ENCODE assay signal across 18 cellular contexts in genomic region chr4:6857009-6857882, GRCh38. TPM values are rescaled to one million over a fixed set of nuclear protein-coding genes. Genes with fewer than 3 reads are reported as not detected.
DNase-seq lines count a peak whose midpoint lies in the region; ATAC-seq and TF ChIP-seq lines count a peak whose summit lies in the region.
"Had no signal": no experiment of that assay in that cellular context is flagged by ENCODE, and none has a peak within 500 bp of the region (broad histone marks: within the 10 kb centered on the region; RNA-seq: fewer than 3 reads in every experiment).

No MANE protein-coding gene starts in this region.

- H3K23ac ChIP-seq in mesenchymal stem cell (ENCODE audit: low read length in 2 of 2): no peak overlapping the region

- H4K91ac ChIP-seq in mesenchymal stem cell (ENCODE audit: low read length): no peak overlapping the region

- peaks cover 24 to 41% (median 28%) of the 10 kb centered on the region in 4 donors for H3K4me1 Mint-ChIP-seq in CD4-positive, CD25-positive, alpha-beta regulatory T cell

- H4K8ac ChIP-seq in mesenchymal stem cell (ENCODE audit: low read length): no peak overlapping the region

- no peak overlapping the region for H2BK5ac ChIP-seq in mesenchymal stem cell (ENCODE audit: low read depth, low read length, poor library complexity, severe bottlenecking)

- no peaks in the 10 kb centered on the region for H3K27me3 ChIP-seq in CD4-positive, CD25-positive, alpha-beta regulatory T cell (ENCODE audit: control insufficient read depth, insufficient read depth, low read length)
- H3K27me3 ChIP-seq in OCI-LY3 (ENCODE audit: low read depth, low read length) (no peaks in the 10 kb centered on the region), mesenchymal stem cell (ENCODE audit: control insufficient read depth in 1 of 2, insufficient read depth in 1 of 2, low read length in 2 of 2) (no peaks in the 10 kb centered on the region), MG63 (no peaks in the 10 kb centered on the region)
- H3K27me3 ChIP-seq: ovary, tibial nerve had no signal

- peaks cover 8% of the 10 kb centered on the region; the same call in 1 of the 2 replicates for H3K79me2 ChIP-seq in OCI-LY3 (ENCODE audit: low read length)

- no peak for DNase-seq in CD4-positive, CD25-positive, alpha-beta regulatory T cell
- DNase-seq in fibroblast of peridontal ligament (ENCODE audit: extremely low read depth) (peak; percentile 39), mesenchymal stem cell (no peak), germinal center (ENCODE audit: low spot score) (no peak), MG63 (no peak)
- DNase-seq in stimulated activated CD4-positive, alpha-beta T cell treated with anti-CD3 and anti-CD28 coated beads, Interleukin-2, amount 100 ng/mL, for 24 hours: no peak
- DNase-seq: activated CD4-positive, CD25-positive, alpha-beta regulatory T cell; activated CD8-positive, alpha-beta memory T cell treated with anti-CD3 and anti-CD28 coated beads, Interleukin-2, amount 50 U/mL, for 48 hours; AML-193; Calu3; NCI-H1694 treated with DMSO at 0.1 percent for 48 hours; ovary; SHP77 treated with DMSO at 0.1 percent for 48 hours; T-helper 2 cell had no signal

- H3K27ac ChIP-seq in CD4-positive, CD25-positive, alpha-beta regulatory T cell (ENCODE audit: insufficient read depth, low read length, poor library complexity, severe bottlenecking): peak overlapping the region; percentile 19
- H3K27ac ChIP-seq in OCI-LY3 (ENCODE audit: low read length) (0 out of 2 replicates have a peak overlapping the region, but pooled peaks have one; percentile 79), mesenchymal stem cell (ENCODE audit: low read length, poor library complexity, severe bottlenecking) (no peak overlapping the region)

- peaks cover 0 to 5% of the 10 kb centered on the region in 2 experiments for H3K9me3 ChIP-seq in CD4-positive, CD25-positive, alpha-beta regulatory T cell (ENCODE audit: control insufficient read depth in 2 of 2, low read length in 2 of 2)
- peaks cover 7% of the 10 kb centered on the region for H3K9me3 ChIP-seq in OCI-LY3 (ENCODE audit: insufficient read depth, low read length)
- H3K9me3 ChIP-seq in mesenchymal stem cell (ENCODE audit: control insufficient read depth, low read length): peaks cover 7% of the 10 kb centered on the region
- no peaks in the 10 kb centered on the region for H3K9me3 ChIP-seq in MG63
- H3K9me3 ChIP-seq: ovary had no signal

- peaks cover 39% of the 10 kb centered on the region for H3K36me3 Mint-ChIP-seq in CD4-positive, CD25-positive, alpha-beta regulatory T cell

- H2BK120ac ChIP-seq in mesenchymal stem cell (ENCODE audit: low read depth, low read length): no peak overlapping the region

- peaks cover 35% of the 10 kb centered on the region for H3K79me1 ChIP-seq in mesenchymal stem cell (replicated peaks; ENCODE audit: low read length, poor library complexity, severe bottlenecking)

- H3K4ac ChIP-seq in mesenchymal stem cell (ENCODE audit: low read depth in 1 of 2, low read length in 2 of 2): no peak overlapping the region

- no peak for TF ChIP-seq CTCF in OCI-LY3 (IDR thresholded peaks at IDR 0.05; ENCODE audit: low read depth, low read length)

- peak overlapping the region in 1 of 4 donors; percentile 47 for H3K4me3 Mint-ChIP-seq in CD4-positive, CD25-positive, alpha-beta regulatory T cell

- H3K14ac ChIP-seq in mesenchymal stem cell (ENCODE audit: low read length in 2 of 2): no peak overlapping the region

- ATAC-seq in CD4-positive, CD25-positive, alpha-beta regulatory T cell (ENCODE audit: low read depth in 2 of 2): no peak
- ATAC-seq in GM19351 (IDR thresholded peaks at IDR 0.05; ENCODE audit: unreplicated experiment): no peak

- peak overlapping the region in 2 of 3 donors; percentile 73 to 89 for H3K27ac Mint-ChIP-seq in CD4-positive, CD25-positive, alpha-beta regulatory T cell

- H2AFZ ChIP-seq in OCI-LY3 (ENCODE audit: low read depth, low read length): no peak overlapping the region
- H2AFZ ChIP-seq in mesenchymal stem cell (ENCODE audit: low read depth, low read length): no peak overlapping the region

- no peak overlapping the region for H3K4me3 ChIP-seq in CD4-positive, CD25-positive, alpha-beta regulatory T cell (ENCODE audit: low read depth, low read length)
- no peak overlapping the region for H3K4me3 ChIP-seq in OCI-LY3 (ENCODE audit: low read length)
- H3K4me3 ChIP-seq in mesenchymal stem cell (ENCODE audit: insufficient read depth in 1 of 2, low read depth in 1 of 2, low read length in 2 of 2): no peak overlapping the region
- H3K4me3 ChIP-seq in MG63: no peak overlapping the region
- H3K4me3 ChIP-seq: ovary, smooth muscle cell, tibial nerve had no signal

- no peak overlapping the region for H2BK12ac ChIP-seq in mesenchymal stem cell (ENCODE audit: low read length in 2 of 2)

- H2BK15ac ChIP-seq in mesenchymal stem cell (ENCODE audit: low read depth, poor library complexity, severe bottlenecking): no peak overlapping the region

- H3K4me1 ChIP-seq in CD4-positive, CD25-positive, alpha-beta regulatory T cell (ENCODE audit: control insufficient read depth, insufficient read depth, low read length, poor library complexity, severe bottlenecking): peaks cover 21% of the 10 kb centered on the region
- peaks cover 42% of the 10 kb centered on the region for H3K4me1 ChIP-seq in OCI-LY3 (ENCODE audit: low read length)
- peaks cover 5% of the 10 kb centered on the region for H3K4me1 ChIP-seq in mesenchymal stem cell (ENCODE audit: control insufficient read depth, insufficient read depth, low read depth, low read length)

- H3K9ac ChIP-seq in OCI-LY3 (ENCODE audit: low read length) (no peak overlapping the region), mesenchymal stem cell (ENCODE audit: low read length) (peak overlapping the region; percentile 19)

- H4K20me1 ChIP-seq in OCI-LY3 (ENCODE audit: insufficient read depth, low read length): no peaks in the 10 kb centered on the region

- H3K36me3 ChIP-seq in CD4-positive, CD25-positive, alpha-beta regulatory T cell (ENCODE audit: control insufficient read depth, insufficient read depth, low read length): peaks cover 37% of the 10 kb centered on the region
- H3K36me3 ChIP-seq in OCI-LY3 (replicated peaks; ENCODE audit: low read depth, low read length) (peaks cover 41% of the 10 kb centered on the region), mesenchymal stem cell (ENCODE audit: control insufficient read depth in 1 of 2, insufficient read depth in 2 of 2, low read depth in 1 of 2, low read length in 2 of 2) (peaks cover 18 to 66% of the 10 kb centered on the region in 2 experiments), MG63 (peaks cover 8% of the 10 kb centered on the region)
- H3K36me3 ChIP-seq: ovary had no signal

- 99% methylated on average over 4 of the region's 6 CpGs for WGBS in mesenchymal stem cell

- no peak overlapping the region for H2AK5ac ChIP-seq in mesenchymal stem cell (ENCODE audit: low read length, severe bottlenecking)

- no peaks in the 10 kb centered on the region for H3K27me3 Mint-ChIP-seq in CD4-positive, CD25-positive, alpha-beta regulatory T cell

- peak overlapping the region; percentile 8; the same call in 1 of the 2 replicates for H3K4me2 ChIP-seq in OCI-LY3 (ENCODE audit: low read length)
- H3K4me2 ChIP-seq in mesenchymal stem cell (ENCODE audit: low read length, poor library complexity, severe bottlenecking): no peak overlapping the region

- H3K9me3 Mint-ChIP-seq in CD4-positive, CD25-positive, alpha-beta regulatory T cell: peaks cover 0 to 2% (median 0%) of the 10 kb centered on the region in 7 donors

- no peak overlapping the region for H3K18ac ChIP-seq in mesenchymal stem cell (ENCODE audit: low read depth in 1 of 2, low read length in 2 of 2)

RNA-seq across cellular contexts. Expression of gene TBC1D14, which starts 52.4 kb away (rescaled TPM):
- 67.7 TPM for total RNA-seq in CD4-positive, CD25-positive, alpha-beta regulatory T cell
- 10 to 100 TPM; 46.6 to 63.0 (median 52.0) TPM for polyA plus RNA-seq in CD4-positive, CD25-positive, alpha-beta regulatory T cell
- polyA plus RNA-seq in mesenchymal stem cell (2013, experiment 1 of 2): 25.0 TPM
- polyA plus RNA-seq in mesenchymal stem cell (2013, experiment 2 of 2): 24.9 TPM
- 15.3 and 16.3 TPM in 2 replicates for total RNA-seq in MG63 (2014; rRNA removed; shearing (Covaris generic); ENCODE audit: low replicate concordance)
